Comparison of ENCODE assay signal across 20 cellular contexts in genomic region chr7:142857625-142858024, GRCh38. TPM values are rescaled to one million over a fixed set of nuclear protein-coding genes. Genes with fewer than 3 reads are reported as not detected.
DNase-seq lines count a peak whose midpoint lies in the region; TF ChIP-seq lines count a peak whose summit lies in the region.
"Had no signal": no experiment of that assay in that cellular context is flagged by ENCODE, and none has a peak within 500 bp of the region (broad histone marks: within the 10 kb centered on the region; RNA-seq: fewer than 3 reads in every experiment).

No MANE protein-coding gene starts in this region.

- no peaks in the 10 kb centered on the region for H3K9me3 ChIP-seq in tibial artery

- H3K27me3 ChIP-seq in tibial artery, result no peaks in the 10 kb centered on the region

- H3K27me3 Mint-ChIP-seq in activated CD4-positive, alpha-beta T cell treated with anti-CD3 and anti-CD28 coated beads, Interleukin-2, amount 10 ng/mL, durations not matched to agents 24 days and 14 days, result peaks cover 10% of the 10 kb centered on the region
- peaks cover 10% of the 10 kb centered on the region for H3K27me3 Mint-ChIP-seq in mesothelial cell of epicardium (ENCODE audit: low read depth)

- H3K4me3 ChIP-seq in tibial artery, result no peak overlapping the region
- H3K4me3 ChIP-seq: GM12878 had no signal

- no peak overlapping the region for H3K4me3 Mint-ChIP-seq in activated CD4-positive, alpha-beta T cell treated with anti-CD3 and anti-CD28 coated beads, Interleukin-2, amount 10 ng/mL, durations not matched to agents 24 days and 14 days
- peak overlapping the region; percentile 24 for H3K4me3 Mint-ChIP-seq in mesothelial cell of epicardium
- H3K4me3 Mint-ChIP-seq: CD14-positive monocyte had no signal

- CTCF ChIA-PET in RWPE1 (lab: Yijun Ruan, JAX), result no interaction called here

- H3K36me3 ChIP-seq in tibial artery, result peaks cover 11 to 17% (median 11%) of the 10 kb centered on the region in 3 donors

- TF ChIP-seq CTCF in RWPE1 (conservative IDR thresholded peaks at IDR 0.05; ENCODE audit: low read depth), result no peak
- no peak for TF ChIP-seq CTCF in mesothelial cell of epicardium (IDR thresholded peaks at IDR 0.05; ENCODE audit: unreplicated experiment)
- TF ChIP-seq CTCF in tibial artery (IDR thresholded peaks at IDR 0.05), result no peak

- POLR2A ChIA-PET in RWPE1 (lab: Yijun Ruan, JAX; ENCODE audit: low non-redundant PET), result no interaction called here

- no peak overlapping the region for H3K27ac Mint-ChIP-seq in activated CD4-positive, alpha-beta T cell treated with anti-CD3 and anti-CD28 coated beads, Interleukin-2, amount 10 ng/mL, durations not matched to agents 24 days and 14 days
- H3K27ac Mint-ChIP-seq in mesothelial cell of epicardium, result no peak overlapping the region
- H3K27ac Mint-ChIP-seq: CD14-positive monocyte had no signal

- H3K9me3 Mint-ChIP-seq in activated CD4-positive, alpha-beta T cell treated with anti-CD3 and anti-CD28 coated beads, Interleukin-2, amount 10 ng/mL, durations not matched to agents 24 days and 14 days, result no peaks in the 10 kb centered on the region
- H3K9me3 Mint-ChIP-seq in mesothelial cell of epicardium, result no peaks in the 10 kb centered on the region

- peak overlapping the region; percentile 97 for H3K27ac ChIP-seq in RWPE1
- peak overlapping the region; percentile 75 for H3K27ac ChIP-seq in temporal lobe (ENCODE audit: low read depth, low read length)
- no peak overlapping the region for H3K27ac ChIP-seq in tibial artery
- H3K27ac ChIP-seq: KMS-11 had no signal

- H3K36me3 Mint-ChIP-seq in activated CD4-positive, alpha-beta T cell treated with anti-CD3 and anti-CD28 coated beads, Interleukin-2, amount 10 ng/mL, durations not matched to agents 24 days and 14 days (ENCODE audit: low read depth), result no peaks in the 10 kb centered on the region
- peaks cover 7% of the 10 kb centered on the region for H3K36me3 Mint-ChIP-seq in mesothelial cell of epicardium

- intact Hi-C loops in activated CD4-positive, alpha-beta T cell treated with anti-CD3 and anti-CD28 coated beads, Interleukin-2, amount 10 ng/mL, durations not matched to agents 24 days and 14 days (cut with micrococcal nuclease), result loop anchor here (10.0 kb wide), 2 partner anchors 357 to 883 kb away; partner anchors contain the start of gene TAS2R38
- intact Hi-C loops in tibial artery (cut with DNase I; ENCODE audit: low total_unique reads), result no loop called here

- peaks cover 0 to 29% (median 17%) of the 10 kb centered on the region in 4 donors for H3K4me1 ChIP-seq in tibial artery

- H3K4me1 Mint-ChIP-seq in activated CD4-positive, alpha-beta T cell treated with anti-CD3 and anti-CD28 coated beads, Interleukin-2, amount 10 ng/mL, durations not matched to agents 24 days and 14 days, result peaks cover 10% of the 10 kb centered on the region
- peaks cover 32% of the 10 kb centered on the region for H3K4me1 Mint-ChIP-seq in mesothelial cell of epicardium

- DNase-seq in activated CD4-positive, alpha-beta T cell treated with anti-CD3 and anti-CD28 coated beads, Interleukin-2, amount 10 ng/mL, durations not matched to agents 24 days and 14 days, result peak; percentile 54
- DNase-seq in activated CD4-positive, alpha-beta T cell treated with anti-CD3 and anti-CD28 coated beads for 48 hours, result no peak
- DNase-seq in RWPE1 (ENCODE audit: low spot score), result no peak
- DNase-seq in mesothelial cell of epicardium (ENCODE audit: low spot score in 2 of 2, unreplicated experiment in 2 of 2), result no peak
- DNase-seq in superior temporal gyrus (ENCODE audit: extremely low spot score), result no peak
- no peak for DNase-seq in DMS53 treated with DMSO at 0.1 percent for 48 hours (lab: John Stamatoyannopoulos, UW; ENCODE audit: unreplicated experiment)
- no peak for DNase-seq in tibial artery
- DNase-seq: 8988T, COR-L47, DMS153, EL, NCI-H1417 treated with DMSO at 0.1 percent for 48 hours, NCI-H187 treated with DMSO at 0.1 percent for 48 hours, NCI-H226, NCI-H524 had no signal

RNA-seq across cellular contexts. Expression of gene EPHB6, which starts 2.7 kb away (rescaled TPM):
- total RNA-seq in activated CD4-positive, alpha-beta T cell treated with anti-CD3 and anti-CD28 coated beads, Interleukin-2, amount 10 ng/mL, durations not matched to agents 24 days and 14 days, result 5.9 and 7.3 TPM in 2 replicates
- total RNA-seq in mesothelial cell of epicardium (28.0 to 30.9 TPM (median 28.9 TPM) in 3 replicates), temporal lobe (48.7 TPM)
- total RNA-seq: M059J had no signal

RNA-seq across cellular contexts. Expression of gene TRPV6, which starts 27.9 kb away (rescaled TPM):
- total RNA-seq in activated CD4-positive, alpha-beta T cell treated with anti-CD3 and anti-CD28 coated beads, Interleukin-2, amount 10 ng/mL, durations not matched to agents 24 days and 14 days, result not detected in 2 replicates
- total RNA-seq in mesothelial cell of epicardium (4.2 to 5.7 TPM (median 5.6 TPM) in 3 replicates), temporal lobe (under 0.01 TPM)
- total RNA-seq: GM12878, M059J had no signal

Comparison
In these comparisons a context has a peak if more than half of its experiments do, and no peak if none do; other contexts are left out.
1. H3K27ac ChIP-seq: peak in RWPE1 (single experiment) and temporal lobe (single experiment); none in tibial artery (0 of 2).